ENCODE assay signal across 9 cellular contexts in genomic region chr2:182784777-182785176, GRCh38.
DNase-seq lines count a peak whose midpoint lies in the region; ATAC-seq and TF ChIP-seq lines count a peak whose summit lies in the region.
"Had no signal": no experiment of that assay in that cellular context is flagged by ENCODE, and none has a peak within 500 bp of the region (broad histone marks: within the 10 kb centered on the region; RNA-seq: fewer than 3 reads in every experiment).

No MANE protein-coding gene starts in this region.

- H3K4me3 Mint-ChIP-seq in glutamatergic neuron (ENCODE audit: unreplicated experiment) = no peak overlapping the region
- no peak overlapping the region for H3K4me3 Mint-ChIP-seq in CD4-positive, alpha-beta memory T cell
- H3K4me3 Mint-ChIP-seq in Calu3 (ENCODE audit: low read depth, unreplicated experiment) = no peak overlapping the region

- H3K4me1 Mint-ChIP-seq in glutamatergic neuron (ENCODE audit: low read depth, unreplicated experiment) (no peaks in the 10 kb centered on the region), Calu3 (ENCODE audit: low read depth, unreplicated experiment) (no peaks in the 10 kb centered on the region)
- H3K4me1 Mint-ChIP-seq in CD4-positive, alpha-beta memory T cell = no peaks in the 10 kb centered on the region

- H3K36me3 ChIP-seq in DND-41 (ENCODE audit: insufficient read depth, low read length) (no peaks in the 10 kb centered on the region; the same call in 1 of the 2 replicates), SK-N-SH (replicated peaks in 1 of 2; ENCODE audit: control insufficient read depth in 1 of 2, insufficient read depth in 2 of 2, low read length in 1 of 2) (peaks cover 4 to 17% of the 10 kb centered on the region in 2 experiments), upper lobe of left lung (no peaks in the 10 kb centered on the region)
- peaks cover 3% of the 10 kb centered on the region for H3K36me3 ChIP-seq in CD4-positive, alpha-beta memory T cell (ENCODE audit: insufficient read depth, low read length)

- H3K27ac ChIP-seq in DND-41 (ENCODE audit: low read length) (no peak overlapping the region), SK-N-SH (ENCODE audit: low read depth in 2 of 2, low read length in 1 of 2) (no peak overlapping the region), upper lobe of left lung (no peak overlapping the region)
- H3K27ac ChIP-seq in CD4-positive, alpha-beta memory T cell (ENCODE audit: low read depth, low read length) = no peak overlapping the region

- H3K4me1 ChIP-seq in DND-41 (ENCODE audit: insufficient read depth, low read length) = no peaks in the 10 kb centered on the region
- peaks cover 0 to 4% of the 10 kb centered on the region in 2 experiments; a peak in 1 of 4 replicates for H3K4me1 ChIP-seq in SK-N-SH (ENCODE audit: control insufficient read depth in 1 of 2, insufficient read depth in 2 of 2, low read depth in 1 of 2, low read length in 1 of 2)
- H3K4me1 ChIP-seq in CD4-positive, alpha-beta memory T cell (ENCODE audit: insufficient read depth, low read length) = no peaks in the 10 kb centered on the region
- no peaks in the 10 kb centered on the region for H3K4me1 ChIP-seq in upper lobe of left lung

- no peak overlapping the region for H2AFZ ChIP-seq in DND-41 (ENCODE audit: low read depth, low read length)
- H2AFZ ChIP-seq in SK-N-SH (ENCODE audit: low read depth) = no peak overlapping the region

- DNase-seq in DND-41 (no peak), SK-N-SH (peak; percentile 37), glutamatergic neuron (no peak), head of caudate nucleus (no peak), upper lobe of left lung (no peak), Calu3 (no peak)
- no peak for DNase-seq in CD4-positive, alpha-beta memory T cell

- CTCF ChIA-PET in SK-N-SH (lab: Yijun Ruan, JAX) = interaction anchor here (0.6 to 10.6 kb wide), 54 partner anchors 9 to 523 kb away, joined by 3 to 153 read pairs (median 4); partner anchors contain the start of gene FRZB
- CTCF ChIA-PET in CD4-positive, alpha-beta memory T cell (lab: Charles Lee; ENCODE audit: partially characterized antibody) = interaction anchor here (1.0 to 1.5 kb wide), 2 partner anchors 9 to 195 kb away, joined by 3 to 6 read pairs; no protein-coding TSS in a partner anchor
- CTCF ChIA-PET in Calu3 (lab: Charles Lee) = no interaction called here

- peak; percentile 92 for TF ChIP-seq RAD21 in SK-N-SH (IDR thresholded peaks at IDR 0.05; ENCODE audit: low read length)

- H3K9me2 ChIP-seq in SK-N-SH = no peaks in the 10 kb centered on the region

- H3K9me3 Mint-ChIP-seq in glutamatergic neuron (ENCODE audit: unreplicated experiment) = peaks cover 4% of the 10 kb centered on the region
- H3K9me3 Mint-ChIP-seq in CD4-positive, alpha-beta memory T cell = peaks cover 0 to 3% (median 0%) of the 10 kb centered on the region in 8 donors
- H3K9me3 Mint-ChIP-seq in Calu3 (ENCODE audit: low read depth, unreplicated experiment) = no peaks in the 10 kb centered on the region

- H4K20me1 ChIP-seq in DND-41 (ENCODE audit: insufficient read depth, low read length) = no peaks in the 10 kb centered on the region
- H4K20me1 ChIP-seq in SK-N-SH (ENCODE audit: insufficient read depth) = no peaks in the 10 kb centered on the region

- no peak overlapping the region for H3K4me2 ChIP-seq in DND-41 (ENCODE audit: insufficient read depth, low read length)
- no peak overlapping the region for H3K4me2 ChIP-seq in SK-N-SH

- H3K27me3 ChIP-seq in DND-41 (ENCODE audit: insufficient read depth, low read length, poor library complexity) (no peaks in the 10 kb centered on the region), SK-N-SH (ENCODE audit: insufficient read depth) (no peaks in the 10 kb centered on the region), upper lobe of left lung (no peaks in the 10 kb centered on the region)
- no peaks in the 10 kb centered on the region for H3K27me3 ChIP-seq in CD4-positive, alpha-beta memory T cell (ENCODE audit: insufficient read depth, low read length)

- TF ChIP-seq EP300 in SK-N-SH (IDR thresholded peaks at IDR 0.05; ENCODE audit: borderline replicate concordance in 1 of 2, low read depth in 1 of 2, low read length in 1 of 2) (no peak), upper lobe of left lung (IDR thresholded peaks at IDR 0.05) (no peak)

- BruUV-seq in Calu3 (replicated peaks; lab: Mats Ljungman, UMichigan) = no TSS peak

- H3K27me3 Mint-ChIP-seq in glutamatergic neuron (ENCODE audit: unreplicated experiment) = no peaks in the 10 kb centered on the region
- no peaks in the 10 kb centered on the region for H3K27me3 Mint-ChIP-seq in CD4-positive, alpha-beta memory T cell
- no peaks in the 10 kb centered on the region for H3K27me3 Mint-ChIP-seq in Calu3 (ENCODE audit: unreplicated experiment)

- no peak for TF ChIP-seq POLR2A in upper lobe of left lung (IDR thresholded peaks at IDR 0.05)

- POLR2A ChIA-PET in SK-N-SH (lab: Yijun Ruan, JAX) = no interaction called here
- POLR2A ChIA-PET in CD4-positive, alpha-beta memory T cell (lab: Charles Lee; ENCODE audit: partially characterized antibody) = no interaction called here

- WGBS in SK-N-SH (ENCODE audit: low lambda C conversion rate) = 39% methylated on average over 1 of the region's 1 CpG
- WGBS in upper lobe of left lung, 2 donors = 86 to 89% methylated on average over 1 of the region's 1 CpG

- ATAC-seq in DND-41 (ENCODE audit: insufficient read depth, low read depth) = peak; percentile 50; the same call in 2 of the 3 replicates
- ATAC-seq in HG03159 (IDR thresholded peaks at IDR 0.05; ENCODE audit: unreplicated experiment) = peak; percentile 54
- ATAC-seq in upper lobe of left lung (ENCODE audit: low FRiP score in 2 of 2) = no peak

- H3K9me3 ChIP-seq in DND-41 (ENCODE audit: insufficient read depth, low read length, severe bottlenecking) (no peaks in the 10 kb centered on the region), SK-N-SH (no peaks in the 10 kb centered on the region), upper lobe of left lung (no peaks in the 10 kb centered on the region)
- H3K9me3 ChIP-seq in CD4-positive, alpha-beta memory T cell (ENCODE audit: control insufficient read depth in 1 of 2, low read length in 2 of 2) = no peaks in the 10 kb centered on the region

- H3K4me3 ChIP-seq in DND-41 (ENCODE audit: low read depth in 1 of 2, low read length in 2 of 2) (no peak overlapping the region), SK-N-SH (ENCODE audit: low read depth in 2 of 2, low read length in 1 of 2) (no peak overlapping the region; a peak in 1 of 4 replicates), upper lobe of left lung (no peak overlapping the region)
- H3K4me3 ChIP-seq in CD4-positive, alpha-beta memory T cell (ENCODE audit: low read length in 2 of 2) = no peak overlapping the region
- H3K4me3 ChIP-seq: lung had no signal

- H3F3A ChIP-seq in SK-N-SH (replicated peaks; ENCODE audit: insufficient read depth) = no peaks in the 10 kb centered on the region

- H3K9ac ChIP-seq in DND-41 (ENCODE audit: low read depth, low read length) = no peak overlapping the region
- H3K9ac ChIP-seq in SK-N-SH = no peak overlapping the region

- TF ChIP-seq CTCF in DND-41 (IDR thresholded peaks at IDR 0.05; ENCODE audit: borderline replicate concordance, extremely low read depth, low read length, poor library complexity, severe bottlenecking) = peak; percentile 52
- TF ChIP-seq CTCF in SK-N-SH (IDR thresholded peaks at IDR 0.05) = peak; percentile 77
- TF ChIP-seq CTCF in glutamatergic neuron (IDR thresholded peaks at IDR 0.05; ENCODE audit: partially characterized antibody, unreplicated experiment) = peak; percentile 64
- TF ChIP-seq CTCF in upper lobe of left lung (IDR thresholded peaks at IDR 0.05) = peak in 3 of 6 experiments; percentile 11 to 19 (median 18)
- no peak for TF ChIP-seq CTCF in Calu3 (IDR thresholded peaks at IDR 0.05; ENCODE audit: unreplicated experiment)

- intact Hi-C loops in head of caudate nucleus (cut with DNase I) = no loop called here
- intact Hi-C loops in CD4-positive, alpha-beta memory T cell (cut with micrococcal nuclease) = no loop called here
- intact Hi-C loops in Calu3 (cut with micrococcal nuclease; ENCODE audit: unreplicated experiment) = loop anchor here (2.0 to 10.0 kb wide), 2 partner anchors 196 to 310 kb away; no protein-coding TSS in a partner anchor

- H3K27ac Mint-ChIP-seq in glutamatergic neuron (ENCODE audit: unreplicated experiment) (no peak overlapping the region), Calu3 (ENCODE audit: unreplicated experiment) (no peak overlapping the region)
- no peak overlapping the region for H3K27ac Mint-ChIP-seq in CD4-positive, alpha-beta memory T cell

- H3K36me3 Mint-ChIP-seq in glutamatergic neuron (ENCODE audit: unreplicated experiment) = peaks cover 5% of the 10 kb centered on the region
- H3K36me3 Mint-ChIP-seq in CD4-positive, alpha-beta memory T cell = peaks cover 12 to 15% of the 10 kb centered on the region in 2 donors
- peaks cover 56% of the 10 kb centered on the region for H3K36me3 Mint-ChIP-seq in Calu3 (ENCODE audit: insufficient read depth, unreplicated experiment)

- H3K79me2 ChIP-seq in DND-41 (ENCODE audit: insufficient read depth, low read length) (no peaks in the 10 kb centered on the region), SK-N-SH (ENCODE audit: insufficient read depth) (no peaks in the 10 kb centered on the region)

TF ChIP-seq in SK-N-SH, 30 proteins besides CTCF, POLR2A, EP300 and RAD21 (continues in another document):
- TF ChIP-seq GATA2 (CRISPR knock-in tag; IDR thresholded peaks at IDR 0.05) = peak; percentile 76
- TF ChIP-seq IRF3 (IDR thresholded peaks at IDR 0.05; ENCODE audit: low read depth, low read length) = no peak
- no peak for TF ChIP-seq NRF1 (IDR thresholded peaks at IDR 0.05; ENCODE audit: low read depth, low read length)

Comparison
In these comparisons a context has a peak if more than half of its experiments do, and no peak if none do; other contexts are left out.
1. ATAC-seq: peak in DND-41 (single experiment) and HG03159 (single experiment); none in upper lobe of left lung (0 of 2).